Comparison of ENCODE assay signal across 10 cellular contexts in genomic region chr20:21174425-21175239, GRCh38.
"Had no signal": no experiment of that assay in that cellular context is flagged by ENCODE, and none has a peak within 500 bp of the region (broad histone marks: within the 10 kb centered on the region; RNA-seq: fewer than 3 reads in every experiment).

No MANE protein-coding gene starts in this region.

- ATAC-seq: activated CD4-positive, CD25-positive, alpha-beta regulatory T cell treated with anti-CD3 and anti-CD28 coated beads, Interleukin-2, amount 50 U/mL, for 24 hours had no signal

- H3K36me3 ChIP-seq: cardiac muscle cell had no signal

- H3K9me3 ChIP-seq: testis had no signal

- DNase-seq: activated CD4-positive, alpha-beta T cell treated with anti-CD3 and anti-CD28 coated beads, Interleukin-2, amount 50 U/mL, for 4 hours; activated naive CD8-positive, alpha-beta T cell treated with anti-CD3 and anti-CD28 coated beads, Interleukin-2, amount 50 U/mL, for 24 hours; activated T-cell treated with anti-CD3 and anti-CD28 coated beads, Interleukin-2, amount 50 U/mL, for 48 hours; hypothalamus; stimulated activated CD4-positive, alpha-beta T cell treated with anti-CD3 and anti-CD28 coated beads, Interleukin-4, amount 100 ng/mL, for 4 hours; stimulated activated naive CD8-positive, alpha-beta T cell treated with anti-CD3 and anti-CD28 coated beads, Interleukin-15, amount 100 ng/mL, for 72 hours; testis had no signal

- H3K27me3 ChIP-seq: cardiac muscle cell, testis had no signal

- H3K27ac ChIP-seq: cardiac muscle cell had no signal

- H3K4me3 ChIP-seq: cardiac muscle cell, skin epidermis, testis had no signal
